In the genomic region with DNA sequence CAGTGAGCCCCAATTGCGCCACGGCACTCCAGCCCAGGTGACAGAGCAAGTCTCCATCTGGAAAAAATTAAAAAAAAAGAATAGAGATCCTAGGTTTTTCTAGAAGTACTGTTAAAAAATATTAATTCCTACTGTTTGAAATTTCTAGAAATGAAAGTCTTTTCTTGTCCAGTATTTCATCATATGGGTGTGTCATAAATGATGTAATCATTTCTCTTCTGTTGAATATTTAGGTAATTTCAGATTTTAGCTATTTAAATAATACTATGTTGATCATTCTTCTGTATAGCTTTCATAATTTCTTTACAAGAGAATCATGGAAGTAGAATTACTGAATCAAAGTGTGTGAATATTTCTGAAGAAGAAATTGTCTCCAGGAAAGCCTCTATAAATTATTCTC, we compare ENCODE assay signal across 2 cellular contexts.
TF ChIP-seq lines count a peak whose summit lies in the region.
"Not testable (repeated sequence)": the region's sequence is repeated elsewhere in the genome, so short reads cannot be mapped to it uniquely, and the experiment has no call there.

No MANE protein-coding gene starts in this region.

TF ChIP-seq in K562, 482 proteins besides CTCF, POLR2A, EP300 and RAD21:
- TF ChIP-seq TRIM24 (IDR thresholded peaks at IDR 0.05) (peak; percentile 62 to 66; a peak in 2 of 4 replicates), ATF3 (IDR thresholded peaks at IDR 0.05) (peak; percentile 48; the same call in 1 of the 2 replicates), CEBPG (tag; conservative IDR thresholded peaks at IDR 0.05 in 1 of 2, IDR thresholded peaks at IDR 0.05 in 1 of 2) (peak; percentile 25 to 78; a peak in 3 of 4 replicates)
- not testable (repeated sequence) for TF ChIP-seq ATF3 (CRISPR knock-in tag; conservative IDR thresholded peaks at IDR 0.05); CEBPG (CRISPR knock-in tag; IDR thresholded peaks at IDR 0.05)
TF ChIP-seq in K562: peak in this region for 3; not testable (repeated sequence) for 479.

TF ChIP-seq in HepG2, 621 proteins besides CTCF, POLR2A, EP300 and RAD21:
- TF ChIP-seq ATF7 (IDR thresholded peaks at IDR 0.05): 0 out of 2 replicates have a peak, but pooled peaks have one; percentile 32
- TF ChIP-seq ATF7 (CRISPR knock-in tag; IDR thresholded peaks at IDR 0.05): not testable (repeated sequence)
TF ChIP-seq in HepG2: peak in this region for 1; not testable (repeated sequence) for 620.
